ENCODE assay signal across 10 cellular contexts in genomic region chr1:209585672-209586071, GRCh38. TPM values are rescaled to one million over a fixed set of nuclear protein-coding genes. Genes with fewer than 3 reads are reported as not detected.
DNase-seq lines count a peak whose midpoint lies in the region; ATAC-seq and TF ChIP-seq lines count a peak whose summit lies in the region.
"Had no signal": no experiment of that assay in that cellular context is flagged by ENCODE, and none has a peak within 500 bp of the region (broad histone marks: within the 10 kb centered on the region; RNA-seq: fewer than 3 reads in every experiment).

No MANE protein-coding gene starts in this region.

- intact Hi-C loops in right cardiac atrium (cut with DNase I) (loop anchor here in 1 of 4 donors (5.0 to 10.0 kb wide), 2 partner anchors 42 to 239 kb away; partner anchors contain the start of gene UTP25), sigmoid colon (cut with DNase I) (no loop called here), ascending aorta (cut with DNase I) (no loop called here)

- TF ChIP-seq POLR2A in sigmoid colon (IDR thresholded peaks at IDR 0.05), result no peak

- no peaks in the 10 kb centered on the region for H3K4me1 Mint-ChIP-seq in activated naive CD8-positive, alpha-beta T cell treated with anti-CD3 and anti-CD28 coated beads, Interleukin-2, amount 10 ng/mL, durations not matched to agents 7 days and 5 days
- peaks cover 5% of the 10 kb centered on the region for H3K4me1 Mint-ChIP-seq in activated naive CD8-positive, alpha-beta T cell treated with anti-CD3 and anti-CD28 coated beads for 36 hours
- H3K4me1 Mint-ChIP-seq in activated CD8-positive, alpha-beta T cell treated with anti-CD3 and anti-CD28 coated beads, Interleukin-2, amount 10 ng/mL, durations not matched to agents 7 days and 5 days (ENCODE audit: low read depth), result no peaks in the 10 kb centered on the region
- H3K4me1 Mint-ChIP-seq: naive thymus-derived CD8-positive, alpha-beta T cell; T-cell had no signal

- H3K4me3 Mint-ChIP-seq in activated naive CD8-positive, alpha-beta T cell treated with anti-CD3 and anti-CD28 coated beads, Interleukin-2, amount 10 ng/mL, durations not matched to agents 7 days and 5 days, result no peak overlapping the region
- no peak overlapping the region for H3K4me3 Mint-ChIP-seq in activated naive CD8-positive, alpha-beta T cell treated with anti-CD3 and anti-CD28 coated beads for 36 hours
- H3K4me3 Mint-ChIP-seq in activated CD8-positive, alpha-beta T cell treated with anti-CD3 and anti-CD28 coated beads, Interleukin-2, amount 10 ng/mL, durations not matched to agents 7 days and 5 days, result no peak overlapping the region
- H3K4me3 Mint-ChIP-seq: T-cell had no signal

- H3K36me3 Mint-ChIP-seq in activated naive CD8-positive, alpha-beta T cell treated with anti-CD3 and anti-CD28 coated beads, Interleukin-2, amount 10 ng/mL, durations not matched to agents 7 days and 5 days, result no peaks in the 10 kb centered on the region
- H3K36me3 Mint-ChIP-seq in activated naive CD8-positive, alpha-beta T cell treated with anti-CD3 and anti-CD28 coated beads for 36 hours, result no peaks in the 10 kb centered on the region
- H3K36me3 Mint-ChIP-seq in activated CD8-positive, alpha-beta T cell treated with anti-CD3 and anti-CD28 coated beads, Interleukin-2, amount 10 ng/mL, durations not matched to agents 7 days and 5 days (ENCODE audit: low read depth), result no peaks in the 10 kb centered on the region
- H3K36me3 Mint-ChIP-seq: naive thymus-derived CD8-positive, alpha-beta T cell; T-cell had no signal

- no peak for TF ChIP-seq CTCF in sigmoid colon (IDR thresholded peaks at IDR 0.05)
- no peak for TF ChIP-seq CTCF in ascending aorta (IDR thresholded peaks at IDR 0.05)

- H3K36me3 ChIP-seq in sigmoid colon (no peaks in the 10 kb centered on the region), ascending aorta (no peaks in the 10 kb centered on the region)

- H3K4me1 ChIP-seq in right cardiac atrium (ENCODE audit: control insufficient read depth, insufficient read depth, low read length), result no peaks in the 10 kb centered on the region
- H3K4me1 ChIP-seq in sigmoid colon, result peaks cover 0 to 9% (median 9%) of the 10 kb centered on the region in 4 donors
- peaks cover 0 to 4% of the 10 kb centered on the region in 2 donors for H3K4me1 ChIP-seq in ascending aorta

- H3K27ac Mint-ChIP-seq in activated naive CD8-positive, alpha-beta T cell treated with anti-CD3 and anti-CD28 coated beads, Interleukin-2, amount 10 ng/mL, durations not matched to agents 7 days and 5 days, result no peak overlapping the region
- no peak overlapping the region for H3K27ac Mint-ChIP-seq in activated naive CD8-positive, alpha-beta T cell treated with anti-CD3 and anti-CD28 coated beads for 36 hours
- no peak overlapping the region for H3K27ac Mint-ChIP-seq in activated CD8-positive, alpha-beta T cell treated with anti-CD3 and anti-CD28 coated beads, Interleukin-2, amount 10 ng/mL, durations not matched to agents 7 days and 5 days
- H3K27ac Mint-ChIP-seq: naive thymus-derived CD8-positive, alpha-beta T cell; T-cell had no signal

- 1% methylated on average over 23 of the region's 23 CpGs for WGBS in right cardiac atrium
- 2 to 4% methylated on average over 23 of the region's 23 CpGs for WGBS in sigmoid colon, 2 donors

- H3K27ac ChIP-seq in right cardiac atrium (ENCODE audit: low read length) (no peak overlapping the region), sigmoid colon (no peak overlapping the region), ascending aorta (no peak overlapping the region)

- ATAC-seq in activated naive CD8-positive, alpha-beta T cell treated with anti-CD3 and anti-CD28 coated beads, Interleukin-2, amount 10 ng/mL, durations not matched to agents 7 days and 5 days (ENCODE audit: low read depth), result peak; percentile 69
- ATAC-seq in activated CD8-positive, alpha-beta T cell treated with anti-CD3 and anti-CD28 coated beads, Interleukin-2, amount 10 ng/mL, durations not matched to agents 7 days and 5 days, result peak; percentile 64
- ATAC-seq in right cardiac atrium (peak; percentile 83 to 87), HG03039 (IDR thresholded peaks at IDR 0.05; ENCODE audit: unreplicated experiment) (no peak)

- TF ChIP-seq EP300 in sigmoid colon (IDR thresholded peaks at IDR 0.05), result no peak

- H3K27me3 Mint-ChIP-seq in activated naive CD8-positive, alpha-beta T cell treated with anti-CD3 and anti-CD28 coated beads, Interleukin-2, amount 10 ng/mL, durations not matched to agents 7 days and 5 days, result peaks cover 12% of the 10 kb centered on the region
- peaks cover 20% of the 10 kb centered on the region for H3K27me3 Mint-ChIP-seq in activated naive CD8-positive, alpha-beta T cell treated with anti-CD3 and anti-CD28 coated beads for 36 hours
- H3K27me3 Mint-ChIP-seq in activated CD8-positive, alpha-beta T cell treated with anti-CD3 and anti-CD28 coated beads, Interleukin-2, amount 10 ng/mL, durations not matched to agents 7 days and 5 days (ENCODE audit: low read depth), result peaks cover 19% of the 10 kb centered on the region

- H3K9me3 ChIP-seq in right cardiac atrium (ENCODE audit: control insufficient read depth, low read length), result no peaks in the 10 kb centered on the region
- no peaks in the 10 kb centered on the region for H3K9me3 ChIP-seq in sigmoid colon
- H3K9me3 ChIP-seq in ascending aorta, result no peaks in the 10 kb centered on the region

- no peaks in the 10 kb centered on the region for H3K9me3 Mint-ChIP-seq in activated naive CD8-positive, alpha-beta T cell treated with anti-CD3 and anti-CD28 coated beads, Interleukin-2, amount 10 ng/mL, durations not matched to agents 7 days and 5 days
- H3K9me3 Mint-ChIP-seq in activated naive CD8-positive, alpha-beta T cell treated with anti-CD3 and anti-CD28 coated beads for 36 hours, result no peaks in the 10 kb centered on the region
- H3K9me3 Mint-ChIP-seq in activated CD8-positive, alpha-beta T cell treated with anti-CD3 and anti-CD28 coated beads, Interleukin-2, amount 10 ng/mL, durations not matched to agents 7 days and 5 days (ENCODE audit: insufficient read depth), result no peaks in the 10 kb centered on the region
- H3K9me3 Mint-ChIP-seq: naive thymus-derived CD8-positive, alpha-beta T cell; T-cell had no signal

- CTCF ChIA-PET in activated CD8-positive, alpha-beta T cell treated with anti-CD3 and anti-CD28 coated beads, Interleukin-2, amount 10 ng/mL, durations not matched to agents 7 days and 5 days (lab: Charles Lee), result interaction anchor here (0.8 to 3.2 kb wide), 7 partner anchors 10 to 163 kb away, joined by 3 to 13 read pairs (median 3); no protein-coding TSS in a partner anchor

- H3K27me3 ChIP-seq in right cardiac atrium (ENCODE audit: control insufficient read depth, insufficient read depth) (no peaks in the 10 kb centered on the region), sigmoid colon (peaks cover 0 to 62% (median 18%) of the 10 kb centered on the region in 3 donors), ascending aorta (no peaks in the 10 kb centered on the region)

- peak; percentile 44 for DNase-seq in activated naive CD8-positive, alpha-beta T cell treated with anti-CD3 and anti-CD28 coated beads, Interleukin-2, amount 10 ng/mL, durations not matched to agents 7 days and 5 days
- no peak for DNase-seq in activated naive CD8-positive, alpha-beta T cell treated with anti-CD3 and anti-CD28 coated beads for 36 hours
- DNase-seq in activated CD8-positive, alpha-beta T cell treated with anti-CD3 and anti-CD28 coated beads, Interleukin-2, amount 10 ng/mL, durations not matched to agents 7 days and 5 days, result no peak
- DNase-seq in right cardiac atrium (peak; percentile 63 to 88 (median 86)), sigmoid colon (peak; percentile 66), ascending aorta (ENCODE audit: low spot score in 2 of 2) (no peak)
- DNase-seq in activated effector memory CD4-positive, alpha-beta T cell treated with Interleukin-2 at 50 U/mL for 16 hours, result no peak

- POLR2A ChIA-PET in activated naive CD8-positive, alpha-beta T cell treated with anti-CD3 and anti-CD28 coated beads, Interleukin-2, amount 10 ng/mL, durations not matched to agents 7 days and 5 days (lab: Charles Lee), result interaction anchor here (0.6 kb wide), 1 partner anchor 101 kb away, joined by 3 read pairs; no protein-coding TSS in a partner anchor
- POLR2A ChIA-PET in activated CD8-positive, alpha-beta T cell treated with anti-CD3 and anti-CD28 coated beads, Interleukin-2, amount 10 ng/mL, durations not matched to agents 7 days and 5 days (lab: Charles Lee), result no interaction called here

- no peak overlapping the region for H3K4me3 ChIP-seq in right cardiac atrium (ENCODE audit: low read length)
- no peak overlapping the region for H3K4me3 ChIP-seq in sigmoid colon
- peak overlapping the region in 1 of 2 donors; percentile 21 for H3K4me3 ChIP-seq in ascending aorta

RNA-seq across cellular contexts. Expression of gene CAMK1G, which starts 2.2 kb away (rescaled TPM):
- not detected for total RNA-seq in activated naive CD8-positive, alpha-beta T cell treated with anti-CD3 and anti-CD28 coated beads, Interleukin-2, amount 10 ng/mL, durations not matched to agents 7 days and 5 days
- not detected for total RNA-seq in activated naive CD8-positive, alpha-beta T cell treated with anti-CD3 and anti-CD28 coated beads for 36 hours
- total RNA-seq in activated CD8-positive, alpha-beta T cell treated with anti-CD3 and anti-CD28 coated beads, Interleukin-2, amount 10 ng/mL, durations not matched to agents 7 days and 5 days, result not detected
- total RNA-seq in right cardiac atrium (under 1 TPM in 1 of 4 donors, not detected in 3; 0.20 TPM), sigmoid colon (1 to 10 TPM in 1 of 4 donors, under 1 TPM in 3; 0.16 to 1.4 (median 0.62) TPM), ascending aorta (not detected)
- polyA plus RNA-seq in right cardiac atrium (0.07 TPM), sigmoid colon (under 1 TPM in 1 of 3 donors, not detected in 2; 0.48 TPM)
- total RNA-seq: naive thymus-derived CD8-positive, alpha-beta T cell; T-cell had no signal
- polyA plus RNA-seq: naive thymus-derived CD8-positive, alpha-beta T cell had no signal

Comparison
In these comparisons a context has a peak if more than half of its experiments do, and no peak if none do; other contexts are left out.
1. DNase-seq: peak in activated naive CD8-positive, alpha-beta T cell treated with anti-CD3 and anti-CD28 coated beads, Interleukin-2, amount 10 ng/mL, durations not matched to agents 7 days and 5 days (single experiment), right cardiac atrium (3 of 3) and sigmoid colon (single experiment); none in activated naive CD8-positive, alpha-beta T cell treated with anti-CD3 and anti-CD28 coated beads for 36 hours (single experiment), activated CD8-positive, alpha-beta T cell treated with anti-CD3 and anti-CD28 coated beads, Interleukin-2, amount 10 ng/mL, durations not matched to agents 7 days and 5 days (single experiment), activated effector memory CD4-positive, alpha-beta T cell treated with Interleukin-2 at 50 U/mL for 16 hours (single experiment) and ascending aorta (0 of 2).